11 cellular contexts compared by ENCODE assay signal in the genomic region with DNA sequence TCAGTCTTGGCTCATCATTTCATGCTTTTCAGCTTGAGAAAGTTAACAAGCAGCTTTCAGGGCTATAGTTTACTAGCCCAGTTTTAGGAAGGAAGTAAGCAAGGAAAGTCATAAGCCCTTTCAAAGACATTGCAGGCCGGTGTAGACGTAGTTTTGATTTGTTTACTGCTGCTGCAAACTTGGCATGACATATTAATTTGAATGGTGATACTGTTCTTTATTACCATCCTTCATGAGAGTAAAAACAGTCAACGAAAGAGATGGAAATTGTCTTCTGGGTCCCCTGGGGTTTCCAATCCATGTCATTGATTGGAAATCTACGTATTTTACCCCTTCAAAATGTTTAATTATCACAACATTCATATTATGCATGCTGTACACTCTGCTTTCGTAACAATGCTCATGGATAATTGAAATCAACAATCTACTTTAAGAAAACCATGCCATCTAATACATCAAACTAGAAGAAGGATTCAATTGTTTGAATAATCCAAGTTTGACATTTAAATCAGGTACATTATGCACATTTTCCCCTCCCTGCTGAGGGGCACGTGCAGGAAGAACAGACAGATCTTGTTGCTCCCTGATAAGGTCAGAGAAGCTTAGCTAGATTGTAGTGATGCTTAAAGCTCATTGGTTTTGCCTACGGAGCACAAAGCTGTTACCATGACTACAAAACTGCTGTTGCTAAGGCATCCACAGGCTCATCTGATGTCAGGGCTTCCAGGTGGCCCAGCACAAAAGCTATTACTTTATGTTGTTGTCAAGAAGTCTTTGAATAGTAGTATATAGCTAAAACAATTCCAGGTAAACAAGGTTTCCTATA.
A peak's percentile ranks its signal among the peaks of the same experiment; 100 is the strongest.
DNase-seq lines count a peak whose midpoint lies in the region; TF ChIP-seq lines count a peak whose summit lies in the region.
"Had no signal": no experiment of that assay in that cellular context is flagged by ENCODE, and none has a peak within 500 bp of the region (broad histone marks: within the 10 kb centered on the region; RNA-seq: fewer than 3 reads in every experiment).

No MANE protein-coding gene starts in this region.

- H3K4me1 ChIP-seq in endodermal cell (ENCODE audit: control insufficient read depth, insufficient read depth, low read length) = no peaks in the 10 kb centered on the region
- H3K4me1 ChIP-seq: SJSA1 had no signal

- H3K27me3 Mint-ChIP-seq in activated CD4-positive, alpha-beta T cell treated with anti-CD3 and anti-CD28 coated beads, Interleukin-2, amount 10 ng/mL, durations not matched to agents 24 days and 14 days = peaks cover 1% of the 10 kb centered on the region
- H3K27me3 Mint-ChIP-seq in endodermal cell (ENCODE audit: insufficient read depth) = no peaks in the 10 kb centered on the region
- H3K27me3 Mint-ChIP-seq: stimulated activated memory B cell treated with anti-CD40 and anti-IgM and Interleukin-4, amounts not matched to agents 10 μg/mL and 1 μg/mL and 100 μg/mL, for 72 hours had no signal

- no peaks in the 10 kb centered on the region for H3K36me3 Mint-ChIP-seq in activated CD4-positive, alpha-beta T cell treated with anti-CD3 and anti-CD28 coated beads, Interleukin-2, amount 10 ng/mL, durations not matched to agents 24 days and 14 days (ENCODE audit: low read depth)
- H3K36me3 Mint-ChIP-seq in endodermal cell (ENCODE audit: low read depth) = no peaks in the 10 kb centered on the region
- H3K36me3 Mint-ChIP-seq: stimulated activated memory B cell treated with anti-CD40 and anti-IgM and Interleukin-4, amounts not matched to agents 10 μg/mL and 1 μg/mL and 100 μg/mL, for 72 hours had no signal

- H3K4me3 ChIP-seq in endodermal cell (ENCODE audit: low read length) = no peak overlapping the region
- H3K4me3 ChIP-seq: SJSA1 had no signal

- WGBS in endodermal cell (ENCODE audit: insufficient coverage in 1 of 2, insufficient read length in 1 of 2), 2 experiments = 70 to 76% methylated on average over 4 to 7 of the region's 7 CpGs

- DNase-seq in activated CD4-positive, alpha-beta T cell treated with anti-CD3 and anti-CD28 coated beads, Interleukin-2, amount 10 ng/mL, durations not matched to agents 24 days and 14 days = peak; percentile 31
- DNase-seq in activated CD4-positive, alpha-beta T cell treated with anti-CD3 and anti-CD28 coated beads, Interleukin-2, amount 50 U/mL, for 1 hour = no peak
- DNase-seq in NCI-H524 treated with DMSO at 0.1 percent for 48 hours (lab: John Stamatoyannopoulos, UW) = peak; percentile 69
- peak; percentile 71 for DNase-seq in endodermal cell
- peak; percentile 42 for DNase-seq in superior temporal gyrus (ENCODE audit: extremely low spot score)
- no peak for DNase-seq in stimulated activated CD4-positive, alpha-beta T cell treated with anti-CD3 and anti-CD28 coated beads, Interleukin-12 subunit alpha, Interleukin-12 subunit beta, amount 100 ng/mL, for 4 hours
- no peak for DNase-seq in stimulated activated CD4-positive, alpha-beta T cell treated with anti-CD3 and anti-CD28 coated beads, Interleukin-2, amount 100 ng/mL, for 48 hours
- DNase-seq in stimulated activated CD8-positive, alpha-beta memory T cell treated with anti-CD3 and anti-CD28 coated beads, Interleukin-4, amount 100 ng/mL, for 48 hours = no peak
- DNase-seq: cortex of kidney had no signal

- intact Hi-C loops in activated CD4-positive, alpha-beta T cell treated with anti-CD3 and anti-CD28 coated beads, Interleukin-2, amount 10 ng/mL, durations not matched to agents 24 days and 14 days (cut with micrococcal nuclease) = no loop called here

- H3K9ac ChIP-seq in endodermal cell (ENCODE audit: extremely low read depth, low read length, poor library complexity, severe bottlenecking) = no peak overlapping the region

- no peak overlapping the region for H3K27ac Mint-ChIP-seq in activated CD4-positive, alpha-beta T cell treated with anti-CD3 and anti-CD28 coated beads, Interleukin-2, amount 10 ng/mL, durations not matched to agents 24 days and 14 days
- H3K27ac Mint-ChIP-seq in endodermal cell = no peak overlapping the region
- H3K27ac Mint-ChIP-seq: stimulated activated memory B cell treated with anti-CD40 and anti-IgM and Interleukin-4, amounts not matched to agents 10 μg/mL and 1 μg/mL and 100 μg/mL, for 72 hours had no signal

- H3K27ac ChIP-seq in endodermal cell (ENCODE audit: low read depth, low read length) = no peak overlapping the region
- H3K27ac ChIP-seq: SJSA1 had no signal

- no peaks in the 10 kb centered on the region for H3K4me1 Mint-ChIP-seq in activated CD4-positive, alpha-beta T cell treated with anti-CD3 and anti-CD28 coated beads, Interleukin-2, amount 10 ng/mL, durations not matched to agents 24 days and 14 days
- H3K4me1 Mint-ChIP-seq in endodermal cell = peaks cover 19% of the 10 kb centered on the region
- H3K4me1 Mint-ChIP-seq: stimulated activated memory B cell treated with anti-CD40 and anti-IgM and Interleukin-4, amounts not matched to agents 10 μg/mL and 1 μg/mL and 100 μg/mL, for 72 hours had no signal

- no peaks in the 10 kb centered on the region for H3K27me3 ChIP-seq in endodermal cell (ENCODE audit: control insufficient read depth, insufficient read depth, low read length, poor library complexity, severe bottlenecking)
- H3K27me3 ChIP-seq: SJSA1 had no signal

- no peaks in the 10 kb centered on the region for H3K9me3 Mint-ChIP-seq in activated CD4-positive, alpha-beta T cell treated with anti-CD3 and anti-CD28 coated beads, Interleukin-2, amount 10 ng/mL, durations not matched to agents 24 days and 14 days
- H3K9me3 Mint-ChIP-seq in endodermal cell = no peaks in the 10 kb centered on the region
- H3K9me3 Mint-ChIP-seq: stimulated activated memory B cell treated with anti-CD40 and anti-IgM and Interleukin-4, amounts not matched to agents 10 μg/mL and 1 μg/mL and 100 μg/mL, for 72 hours had no signal

- H3K36me3 ChIP-seq in endodermal cell (ENCODE audit: control insufficient read depth, insufficient read depth, low read length) = no peaks in the 10 kb centered on the region
- H3K36me3 ChIP-seq: SJSA1 had no signal

- H3K4me3 Mint-ChIP-seq in activated CD4-positive, alpha-beta T cell treated with anti-CD3 and anti-CD28 coated beads, Interleukin-2, amount 10 ng/mL, durations not matched to agents 24 days and 14 days = no peak overlapping the region
- H3K4me3 Mint-ChIP-seq in endodermal cell = no peak overlapping the region
- H3K4me3 Mint-ChIP-seq: stimulated activated memory B cell treated with anti-CD40 and anti-IgM and Interleukin-4, amounts not matched to agents 10 μg/mL and 1 μg/mL and 100 μg/mL, for 72 hours had no signal

- TF ChIP-seq CTCF in endodermal cell (conservative IDR thresholded peaks at IDR 0.05) = no peak

- H3K9me3 ChIP-seq in endodermal cell (ENCODE audit: control insufficient read depth, low read length) = no peaks in the 10 kb centered on the region
- H3K9me3 ChIP-seq: SJSA1 had no signal

Comparison
In these comparisons a context has a peak if more than half of its experiments do, and no peak if none do; other contexts are left out.
1. DNase-seq: peak in activated CD4-positive, alpha-beta T cell treated with anti-CD3 and anti-CD28 coated beads, Interleukin-2, amount 10 ng/mL, durations not matched to agents 24 days and 14 days (single experiment), NCI-H524 treated with DMSO at 0.1 percent for 48 hours (single experiment), endodermal cell (single experiment) and superior temporal gyrus (single experiment); none in activated CD4-positive, alpha-beta T cell treated with anti-CD3 and anti-CD28 coated beads, Interleukin-2, amount 50 U/mL, for 1 hour (single experiment), stimulated activated CD4-positive, alpha-beta T cell treated with anti-CD3 and anti-CD28 coated beads, Interleukin-12 subunit alpha, Interleukin-12 subunit beta, amount 100 ng/mL, for 4 hours (single experiment), stimulated activated CD4-positive, alpha-beta T cell treated with anti-CD3 and anti-CD28 coated beads, Interleukin-2, amount 100 ng/mL, for 48 hours (0 of 2) and stimulated activated CD8-positive, alpha-beta memory T cell treated with anti-CD3 and anti-CD28 coated beads, Interleukin-4, amount 100 ng/mL, for 48 hours (single experiment).